ENCODE assay signal across 13 cellular contexts in genomic region chr22:36405221-36405631, GRCh38. TPM values are rescaled to one million over a fixed set of nuclear protein-coding genes. Genes with fewer than 3 reads are reported as not detected.
DNase-seq lines count a peak whose midpoint lies in the region; ATAC-seq and TF ChIP-seq lines count a peak whose summit lies in the region.
"Had no signal": no experiment of that assay in that cellular context is flagged by ENCODE, and none has a peak within 500 bp of the region (broad histone marks: within the 10 kb centered on the region; RNA-seq: fewer than 3 reads in every experiment).

No MANE protein-coding gene starts in this region.

- no peaks in the 10 kb centered on the region for H3K36me3 ChIP-seq in CD8-positive, alpha-beta T cell (ENCODE audit: insufficient read depth, low read length)
- H3K36me3 ChIP-seq in testis (ENCODE audit: low read depth, missing control alignments) = no peaks in the 10 kb centered on the region
- H3K36me3 ChIP-seq: ovary, stomach had no signal

- peak; percentile 45 for ATAC-seq in CD8-positive, alpha-beta T cell
- ATAC-seq in WTC11 (no peak), naive B cell (ENCODE audit: low read depth in 2 of 2) (peak; percentile 31 to 49), left colon (no peak)

- H3K27ac Mint-ChIP-seq in CD8-positive, alpha-beta T cell = peak overlapping the region; percentile 97
- H3K27ac Mint-ChIP-seq in WTC11 = peak overlapping the region; percentile 21
- peak overlapping the region; percentile 88 to 97 (median 93) for H3K27ac Mint-ChIP-seq in naive B cell

- peak overlapping the region; percentile 41 for H3K27ac ChIP-seq in CD8-positive, alpha-beta T cell (ENCODE audit: low read depth, low read length)
- no peak overlapping the region for H3K27ac ChIP-seq in testis
- H3K27ac ChIP-seq: ovary had no signal

- TF ChIP-seq POLR2A in testis (IDR thresholded peaks at IDR 0.05) = no peak

- CTCF ChIA-PET in CD8-positive, alpha-beta T cell (lab: Charles Lee) = interaction anchor here (0.8 to 4.5 kb wide), 13 partner anchors 17 to 104 kb away, joined by 3 to 30 read pairs (median 5); partner anchors contain the start of gene MYH9
- CTCF ChIA-PET in WTC11 (lab: Charles Lee) = interaction anchor here (0.6 to 0.8 kb wide), 2 partner anchors 104 to 105 kb away, joined by 3 to 4 read pairs; no protein-coding TSS in a partner anchor

- peaks cover 50% of the 10 kb centered on the region for H3K4me1 Mint-ChIP-seq in CD8-positive, alpha-beta T cell (ENCODE audit: low read depth)
- H3K4me1 Mint-ChIP-seq in WTC11 (peaks cover 9% of the 10 kb centered on the region), naive B cell (peaks cover 37 to 66% (median 55%) of the 10 kb centered on the region in 3 donors)

- 87% methylated on average over 6 of the region's 6 CpGs for WGBS in testis, 2 donors

- peak overlapping the region; percentile 1 for H3K4me3 ChIP-seq in CD8-positive, alpha-beta T cell (ENCODE audit: low read depth, low read length)
- peak overlapping the region; percentile 17 for H3K4me3 ChIP-seq in Jurkat, Clone E6-1 (ENCODE audit: low read length)
- H3K4me3 ChIP-seq in testis = no peak overlapping the region
- H3K4me3 ChIP-seq: lung, ovary, stomach had no signal

- POLR2A ChIA-PET in CD8-positive, alpha-beta T cell (lab: Charles Lee) = interaction anchor here (1.3 to 3.0 kb wide), 8 partner anchors 11 to 74 kb away, joined by 3 to 26 read pairs (median 6); partner anchors contain the start of gene MYH9
- POLR2A ChIA-PET in WTC11 (lab: Charles Lee) = interaction anchor here (1.1 kb wide), 1 partner anchor 46 kb away, joined by 3 read pairs; no protein-coding TSS in a partner anchor

- no peaks in the 10 kb centered on the region for H3K9me3 Mint-ChIP-seq in CD8-positive, alpha-beta T cell
- H3K9me3 Mint-ChIP-seq in WTC11 = no peaks in the 10 kb centered on the region
- H3K9me3 Mint-ChIP-seq in naive B cell = no peaks in the 10 kb centered on the region
- H3K9me3 Mint-ChIP-seq: brain had no signal

- peak overlapping the region; percentile 68 for H3K4me3 Mint-ChIP-seq in CD8-positive, alpha-beta T cell
- H3K4me3 Mint-ChIP-seq in WTC11 (no peak overlapping the region), naive B cell (peak overlapping the region; percentile 23 to 78 (median 64))
- H3K4me3 Mint-ChIP-seq: brain had no signal

- intact Hi-C loops in CD8-positive, alpha-beta T cell (cut with DNase I, micrococcal nuclease) = loop anchor here (1.0 to 5.0 kb wide), 7 partner anchors 16 to 104 kb away; no protein-coding TSS in a partner anchor
- intact Hi-C loops in left colon (cut with DNase I, micrococcal nuclease) = no loop called here
- intact Hi-C loops in testis (cut with DNase I; ENCODE audit: low total_unique reads) = no loop called here

- no peaks in the 10 kb centered on the region for H3K27me3 Mint-ChIP-seq in CD8-positive, alpha-beta T cell (ENCODE audit: low read depth)
- no peaks in the 10 kb centered on the region for H3K27me3 Mint-ChIP-seq in WTC11 (ENCODE audit: low read depth)
- no peaks in the 10 kb centered on the region for H3K27me3 Mint-ChIP-seq in naive B cell
- H3K27me3 Mint-ChIP-seq: brain had no signal

- no peaks in the 10 kb centered on the region for H3K27me3 ChIP-seq in CD8-positive, alpha-beta T cell (ENCODE audit: insufficient read depth, low read length)
- no peaks in the 10 kb centered on the region for H3K27me3 ChIP-seq in testis
- H3K27me3 ChIP-seq: ovary, stomach had no signal

- H3K4me1 ChIP-seq in CD8-positive, alpha-beta T cell (ENCODE audit: insufficient read depth, low read length) = peaks cover 56% of the 10 kb centered on the region
- H3K4me1 ChIP-seq in testis = peaks cover 2% of the 10 kb centered on the region

- H3K36me3 Mint-ChIP-seq in CD8-positive, alpha-beta T cell = no peaks in the 10 kb centered on the region
- H3K36me3 Mint-ChIP-seq in WTC11 (no peaks in the 10 kb centered on the region), naive B cell (no peaks in the 10 kb centered on the region)

- TF ChIP-seq CTCF in CD8-positive, alpha-beta T cell (IDR thresholded peaks at IDR 0.05) = no peak
- TF ChIP-seq CTCF in WTC11 (IDR thresholded peaks at IDR 0.05) (no peak), testis (IDR thresholded peaks at IDR 0.05) (no peak)

- DNase-seq in CD8-positive, alpha-beta T cell = peak in 4 of 7 experiments; percentile 6 to 61 (median 24)
- DNase-seq in Jurkat, Clone E6-1 (ENCODE audit: low read depth, low spot score) = peak; percentile 81
- no peak for DNase-seq in WTC11 (ENCODE audit: low spot score)
- no peak for DNase-seq in naive B cell
- no peak for DNase-seq in left colon
- no peak for DNase-seq in ecto neural progenitor cell (ENCODE audit: low spot score)
- DNase-seq in cerebellar cortex (ENCODE audit: low spot score) = no peak
- DNase-seq in testis = no peak
- DNase-seq: ovary, SK-N-SH had no signal

- no peaks in the 10 kb centered on the region for H3K9me3 ChIP-seq in CD8-positive, alpha-beta T cell (ENCODE audit: low read length)
- no peaks in the 10 kb centered on the region for H3K9me3 ChIP-seq in testis
- H3K9me3 ChIP-seq: ovary, SK-N-SH, stomach had no signal

TF ChIP-seq in WTC11, 78 proteins besides CTCF, POLR2A, EP300 and RAD21 (continues in another document):
- TF ChIP-seq ZNF671 (CRISPR knock-in tag; IDR thresholded peaks at IDR 0.05) (no peak), GRHL2 (CRISPR knock-in tag; IDR thresholded peaks at IDR 0.05; ENCODE audit: insufficient replicate concordance, severe bottlenecking) (no peak), USF1 (CRISPR knock-in tag; IDR thresholded peaks at IDR 0.05) (no peak), ZNF138 (CRISPR knock-in tag; conservative IDR thresholded peaks at IDR 0.05) (no peak), GTF2I (CRISPR knock-in tag; conservative IDR thresholded peaks at IDR 0.05) (no peak), MAX (CRISPR knock-in tag; IDR thresholded peaks at IDR 0.05) (no peak), JAZF1 (CRISPR knock-in tag; IDR thresholded peaks at IDR 0.05) (no peak)
- TF ChIP-seq, protein P1, sequence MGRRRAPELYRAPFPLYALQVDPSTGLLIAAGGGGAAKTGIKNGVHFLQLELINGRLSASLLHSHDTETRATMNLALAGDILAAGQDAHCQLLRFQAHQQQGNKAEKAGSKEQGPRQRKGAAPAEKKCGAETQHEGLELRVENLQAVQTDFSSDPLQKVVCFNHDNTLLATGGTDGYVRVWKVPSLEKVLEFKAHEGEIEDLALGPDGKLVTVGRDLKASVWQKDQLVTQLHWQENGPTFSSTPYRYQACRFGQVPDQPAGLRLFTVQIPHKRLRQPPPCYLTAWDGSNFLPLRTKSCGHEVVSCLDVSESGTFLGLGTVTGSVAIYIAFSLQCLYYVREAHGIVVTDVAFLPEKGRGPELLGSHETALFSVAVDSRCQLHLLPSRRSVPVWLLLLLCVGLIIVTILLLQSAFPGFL (CRISPR knock-in tag; IDR thresholded peaks at IDR 0.05; ENCODE audit: borderline replicate concordance) = no peak
- TF ChIP-seq, protein P2, sequence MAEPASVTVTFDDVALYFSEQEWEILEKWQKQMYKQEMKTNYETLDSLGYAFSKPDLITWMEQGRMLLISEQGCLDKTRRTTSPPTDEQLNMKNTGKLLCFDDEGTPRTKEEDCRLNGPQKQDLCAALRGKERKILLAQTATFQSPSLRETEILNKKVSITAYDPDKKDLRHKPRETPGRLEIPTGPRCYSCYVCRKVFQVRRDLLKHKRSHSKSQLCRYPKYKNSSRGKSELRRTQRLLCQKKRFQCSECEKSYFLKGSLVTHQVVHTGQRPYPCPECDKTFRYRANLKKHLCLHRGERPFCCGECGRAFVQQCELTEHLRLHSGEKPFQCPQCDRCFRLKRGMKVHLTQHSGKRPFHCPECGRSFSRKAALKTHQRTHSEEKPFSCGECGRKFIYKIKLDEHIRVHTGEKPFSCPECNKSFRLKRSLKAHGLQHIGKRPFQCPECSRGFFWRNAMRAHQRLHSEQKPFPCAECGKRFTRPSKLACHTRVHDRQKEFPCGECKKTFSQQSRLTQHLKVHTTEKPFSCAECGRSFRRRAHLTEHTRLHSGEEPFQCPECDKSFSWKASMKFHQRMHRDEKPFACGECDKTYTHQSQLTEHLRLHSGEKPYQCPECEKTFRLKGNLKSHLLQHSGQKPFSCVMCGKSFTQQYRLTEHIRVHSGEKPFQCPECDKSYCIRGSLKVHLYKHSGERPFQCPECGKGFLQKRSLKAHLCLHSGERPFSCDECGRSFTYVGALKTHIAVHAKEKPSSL (CRISPR knock-in tag; conservative IDR thresholded peaks at IDR 0.05) = no peak

RNA-seq across cellular contexts. Expression of gene MYH9, which starts 17.5 kb away (rescaled TPM):
- total RNA-seq in CD8-positive, alpha-beta T cell = 100 to 1,000 TPM; 703 to 757 TPM
- polyA plus RNA-seq in Jurkat, Clone E6-1 (2012; ENCODE audit: insufficient read depth, insufficient read length) = 177 TPM
- total RNA-seq in WTC11 (2021) (272 to 288 TPM (median 277 TPM) in 3 replicates), left colon (100 to 1,000 TPM; 581 to 641 TPM), testis (100 to 1,000 TPM; 141 to 146 TPM)
- polyA plus RNA-seq in naive B cell (ENCODE audit: low read depth in 6 of 6) (100 to 1,000 TPM in 1 of 6 donors, 10 to 100 TPM in 5; 17.3 to 255 (median 64.5) TPM), testis (ENCODE audit: insufficient read depth, low read depth, low replicate concordance) (129 TPM)

Comparison
In these comparisons a context has a peak if more than half of its experiments do, and no peak if none do; other contexts are left out.
1. ATAC-seq: peak in CD8-positive, alpha-beta T cell (single experiment) and naive B cell (2 of 2); none in WTC11 (single experiment) and left colon (single experiment).
2. DNase-seq: peak in CD8-positive, alpha-beta T cell (4 of 7) and Jurkat, Clone E6-1 (single experiment); none in WTC11 (single experiment), naive B cell (single experiment), left colon (0 of 2), ecto neural progenitor cell (single experiment), cerebellar cortex (single experiment) and testis (single experiment).
3. H3K4me3 ChIP-seq: peak in CD8-positive, alpha-beta T cell (single experiment) and Jurkat, Clone E6-1 (single experiment); none in testis (0 of 2).
4. H3K27ac Mint-ChIP-seq: peak in every context shown above with its lines; median percentile 97 in CD8-positive, alpha-beta T cell; 93 in naive B cell; 21 in WTC11.
5. intact Hi-C loops: an anchor here in CD8-positive, alpha-beta T cell (1.0 to 5.0 kb wide); none called in left colon and testis.